ENCODE assay signal across 31 cellular contexts in genomic region chr9:34490760-34491159, GRCh38. TPM values are rescaled to one million over a fixed set of nuclear protein-coding genes. Genes with fewer than 3 reads are reported as not detected.
"Had no signal": no experiment of that assay in that cellular context is flagged by ENCODE, and none has a peak within 500 bp of the region (broad histone marks: within the 10 kb centered on the region; RNA-seq: fewer than 3 reads in every experiment).

No MANE protein-coding gene starts in this region.

- ATAC-seq: activated CD8-positive, alpha-beta T cell treated with anti-CD3 and anti-CD28 coated beads for 36 hours; effector memory CD8-positive, alpha-beta T cell; heart left ventricle; SK-N-SH treated with all-trans-retinoic acid at 6 μM for 48 hours; T-helper 17 cell had no signal

- H3K4me1 Mint-ChIP-seq: activated CD4-positive, alpha-beta T cell treated with anti-CD3 and anti-CD28 coated beads, Interleukin-2, amount 10 ng/mL, durations not matched to agents 7 days and 5 days; brain; central memory CD8-positive, alpha-beta T cell; T-helper 17 cell had no signal

- FAIRE-seq: endometrium, endothelial cell of umbilical vein had no signal

- H3K4me3 Mint-ChIP-seq: activated CD4-positive, alpha-beta T cell treated with anti-CD3 and anti-CD28 coated beads, Interleukin-2, amount 10 ng/mL, durations not matched to agents 7 days and 5 days; activated CD8-positive, alpha-beta T cell treated with anti-CD3 and anti-CD28 coated beads for 36 hours; activated naive CD8-positive, alpha-beta T cell; brain; central memory CD8-positive, alpha-beta T cell; effector memory CD8-positive, alpha-beta T cell; T-helper 17 cell; T-helper 2 cell treated with Interferon-gamma antibody and Interleukin-4, amounts not matched to agents 5 μg/mL and 100 μg/mL, for 36 hours had no signal

- H3K36me3 Mint-ChIP-seq: activated naive CD8-positive, alpha-beta T cell; brain had no signal

- DNase-seq: activated CD4-positive, alpha-beta T cell treated with anti-CD3 and anti-CD28 coated beads, Interleukin-2, amount 10 ng/mL, durations not matched to agents 7 days and 5 days; activated CD4-positive, alpha-beta T cell treated with anti-CD3 and anti-CD28 coated beads, Interleukin-2, amount 50 U/mL, for 48 hours; activated CD4-positive, CD25-positive, alpha-beta regulatory T cell; activated CD8-positive, alpha-beta memory T cell treated with anti-CD3 and anti-CD28 coated beads for 24 hours; activated CD8-positive, alpha-beta T cell treated with anti-CD3 and anti-CD28 coated beads for 36 hours; activated effector memory CD4-positive, alpha-beta T cell treated with Interleukin-2 at 50 U/mL for 16 hours; activated gamma-delta T cell treated with Interleukin-2 at 50 U/mL for 16 hours; activated naive CD4-positive, alpha-beta T cell treated with anti-CD3 and anti-CD28 coated beads, Interleukin-2, amount 50 U/mL, for 16 hours; activated naive CD4-positive, alpha-beta T cell treated with Interleukin-2 at 50 U/mL for 16 hours; activated T-cell treated with anti-CD3 and anti-CD28 coated beads, Interleukin-2, amount 50 U/mL, for 48 hours; dermis blood vessel endothelial cell; effector CD4-positive, alpha-beta T cell; effector memory CD8-positive, alpha-beta T cell; esophagus squamous epithelium; foreskin melanocyte; heart left ventricle; T-helper 1 cell; T-helper 17 cell; T1000 had no signal

- H3K9me3 Mint-ChIP-seq: activated CD4-positive, alpha-beta T cell treated with anti-CD3 and anti-CD28 coated beads, Interleukin-2, amount 10 ng/mL, durations not matched to agents 7 days and 5 days; activated CD8-positive, alpha-beta T cell treated with anti-CD3 and anti-CD28 coated beads for 36 hours; brain; central memory CD8-positive, alpha-beta T cell; T-helper 2 cell treated with Interferon-gamma antibody and Interleukin-4, amounts not matched to agents 5 μg/mL and 100 μg/mL, for 36 hours had no signal

- H3K4me3 ChIP-seq: ascending aorta, breast epithelium, coronary artery, esophagus squamous epithelium, heart left ventricle had no signal

- H3K27me3 ChIP-seq: ascending aorta, breast epithelium had no signal

- H3K27ac Mint-ChIP-seq: activated CD4-positive, alpha-beta T cell treated with anti-CD3 and anti-CD28 coated beads, Interleukin-2, amount 10 ng/mL, durations not matched to agents 7 days and 5 days; activated CD8-positive, alpha-beta T cell treated with anti-CD3 and anti-CD28 coated beads for 36 hours; activated naive CD8-positive, alpha-beta T cell; brain; effector memory CD8-positive, alpha-beta T cell; T-helper 17 cell; T-helper 2 cell treated with Interferon-gamma antibody and Interleukin-4, amounts not matched to agents 5 μg/mL and 100 μg/mL, for 36 hours had no signal

- H3K36me3 ChIP-seq: ascending aorta, breast epithelium, esophagus squamous epithelium, heart left ventricle had no signal

RNA-seq across cellular contexts. Expression of gene ENHO, which starts 32.0 kb away (rescaled TPM):
- total RNA-seq: activated CD4-positive, alpha-beta T cell treated with anti-CD3 and anti-CD28 coated beads, Interleukin-2, amount 10 ng/mL, durations not matched to agents 7 days and 5 days; activated CD8-positive, alpha-beta T cell treated with anti-CD3 and anti-CD28 coated beads for 36 hours; ascending aorta; dermis blood vessel endothelial cell; endothelial cell of umbilical vein; fibroblast of lung; fibroblast of villous mesenchyme had no signal

RNA-seq across cellular contexts. Expression of gene DNAI1, which starts 32.2 kb away (rescaled TPM):
- total RNA-seq: activated CD4-positive, alpha-beta T cell treated with anti-CD3 and anti-CD28 coated beads, Interleukin-2, amount 10 ng/mL, durations not matched to agents 7 days and 5 days; ascending aorta; dermis blood vessel endothelial cell; endothelial cell of umbilical vein; esophagus squamous epithelium; fibroblast of lung; T-helper 17 cell had no signal
